In genomic region chr1:208243522-208243850, GRCh38 we compare ENCODE assay signal across 8 cellular contexts. TPM values are rescaled to one million over a fixed set of nuclear protein-coding genes. Genes with fewer than 3 reads are reported as not detected.
DNase-seq lines count a peak whose midpoint lies in the region; ATAC-seq, FAIRE-seq and TF ChIP-seq lines count a peak whose summit lies in the region.

No MANE protein-coding gene starts in this region.

- H4K20me1 ChIP-seq in KMS-11 (ENCODE audit: insufficient read depth): no peaks in the 10 kb centered on the region
- no peaks in the 10 kb centered on the region for H4K20me1 ChIP-seq in GM12878 (ENCODE audit: control insufficient read depth, insufficient read depth)

- POLR2A ChIA-PET in GM12878 (lab: Charles Lee): no interaction called here

- H3K4me2 ChIP-seq in KMS-11 (peak overlapping the region; percentile 77), GM12878 (ENCODE audit: control insufficient read depth, insufficient read depth) (peak overlapping the region; percentile 68)

- FAIRE-seq in GM12878 (lab: Jason Lieb, UNC): no peak

- H3K27ac ChIP-seq in KMS-11 (no peak overlapping the region), GM12878 (ENCODE audit: control insufficient read depth, insufficient read depth) (no peak overlapping the region), stomach (peak overlapping the region; percentile 91 to 97 (median 92))

- intact Hi-C loops in GM12878 (cut with micrococcal nuclease; ENCODE audit: unreplicated experiment): no loop called here
- intact Hi-C loops in stomach (cut with DNase I; ENCODE audit: low total_unique reads): loop anchor here (10.0 kb wide), 1 partner anchor 109 kb away; no protein-coding TSS in a partner anchor

- TF ChIP-seq CTCF in KMS-11 (conservative IDR thresholded peaks at IDR 0.05; ENCODE audit: low read depth, low read length): no peak
- no peak for TF ChIP-seq CTCF in GM12878 (IDR thresholded peaks at IDR 0.05 in 2 of 3, conservative IDR thresholded peaks at IDR 0.05 in 1 of 3; ENCODE audit: control insufficient read depth in 2 of 3, extremely low read depth in 1 of 3, insufficient read depth in 1 of 3, low read depth in 3 of 3, low read length in 3 of 3)
- TF ChIP-seq CTCF in stomach (IDR thresholded peaks at IDR 0.05): peak in 1 of 7 experiments; percentile 4

- in situ Hi-C loops in GM12878 (cut with MboI): loop anchor here (5.0 kb wide), 1 partner anchor 116 kb away; no protein-coding TSS in a partner anchor

- H3K36me3 ChIP-seq in KMS-11 (ENCODE audit: insufficient read depth) (no peaks in the 10 kb centered on the region), GM12878 (ENCODE audit: control insufficient read depth in 2 of 2, insufficient read depth in 2 of 2, low read length in 1 of 2) (no peaks in the 10 kb centered on the region), stomach (no peaks in the 10 kb centered on the region)

- peak overlapping the region; percentile 79 for H3K4me3 ChIP-seq in KMS-11 (IDR thresholded peaks at IDR 0.05; ENCODE audit: insufficient read depth, low read depth, low read length)
- H3K4me3 ChIP-seq in GM12878: peak overlapping the region; percentile 64; the same call in 1 of the 2 replicates
- peak overlapping the region; percentile 78 to 90 (median 86) for H3K4me3 ChIP-seq in stomach

- no peaks in the 10 kb centered on the region for H3K27me3 ChIP-seq in KMS-11 (ENCODE audit: insufficient read depth, low read depth)
- peaks cover 11% of the 10 kb centered on the region in 2 experiments for H3K27me3 ChIP-seq in GM12878 (replicated peaks in 1 of 2; ENCODE audit: control insufficient read depth in 2 of 2, insufficient read depth in 2 of 2, low read length in 1 of 2)
- peaks cover 0 to 19% (median 0%) of the 10 kb centered on the region in 3 donors for H3K27me3 ChIP-seq in stomach

- RAD21 ChIA-PET in GM12878 (lab: Charles Lee; ENCODE audit: unreplicated experiment): interaction anchor here (1.0 to 5.0 kb wide), 5 partner anchors 9 to 222 kb away, joined by 3 to 59 read pairs (median 25); no protein-coding TSS in a partner anchor

- H2AFZ ChIP-seq in KMS-11 (ENCODE audit: low read depth): peak overlapping the region; percentile 87
- H2AFZ ChIP-seq in GM12878 (ENCODE audit: control insufficient read depth, low read depth, low read length): peak overlapping the region; percentile 27

- H3K79me2 ChIP-seq in KMS-11 (ENCODE audit: insufficient read depth, low read depth) (no peaks in the 10 kb centered on the region; the same call in 1 of the 2 replicates), GM12878 (ENCODE audit: control insufficient read depth, insufficient read depth, low read length) (no peaks in the 10 kb centered on the region)

- CTCF ChIA-PET in GM12878 (lab: Yijun Ruan, JAX): interaction anchor here (1.8 to 10.5 kb wide), 6 partner anchors 9 to 221 kb away, joined by 6 to 166 read pairs (median 31); no protein-coding TSS in a partner anchor

- 2% methylated on average over 18 of the region's 37 CpGs for WGBS in GM12878 (ENCODE audit: insufficient coverage, insufficient replicate concordance, low lambda C conversion rate, missing lambda C conversion rate)
- 0 to 1% (median 0%) methylated on average over 17 to 37 of the region's 37 CpGs for WGBS in stomach, 5 donors

- no TSS peak for BruUV-seq in GM12878 (replicated peaks; lab: Mats Ljungman, UMichigan)

- H3K4me1 ChIP-seq in KMS-11 (ENCODE audit: low read depth, poor library complexity, severe bottlenecking) (peaks cover 23% of the 10 kb centered on the region), GM12878 (ENCODE audit: control insufficient read depth, insufficient read depth, low read length) (peaks cover 8% of the 10 kb centered on the region), stomach (peaks cover 56 to 69% (median 66%) of the 10 kb centered on the region in 4 donors)

- peak overlapping the region; percentile 52 for H3K9ac ChIP-seq in KMS-11
- no peak overlapping the region for H3K9ac ChIP-seq in GM12878 (ENCODE audit: control insufficient read depth, insufficient read depth, low read length)

- TF ChIP-seq EP300 in GM12878 (IDR thresholded peaks at IDR 0.05; ENCODE audit: borderline replicate concordance in 1 of 2, control insufficient read depth in 1 of 2, low read depth in 2 of 2, low read length in 2 of 2) (no peak), stomach (IDR thresholded peaks at IDR 0.05) (no peak)

- SMC1A ChIA-PET in GM12878 (lab: Charles Lee; ENCODE audit: uncharacterized antibody, unreplicated experiment): interaction anchor here (2.4 to 8.1 kb wide), 2 partner anchors 112 to 174 kb away, joined by 8 to 57 read pairs; no protein-coding TSS in a partner anchor

- no peaks in the 10 kb centered on the region for H3K9me3 ChIP-seq in GM12878 (replicated peaks; ENCODE audit: control insufficient read depth, insufficient read depth, low read length)
- no peaks in the 10 kb centered on the region for H3K9me3 ChIP-seq in stomach

- no peak for TF ChIP-seq RAD21 in GM12878 (IDR thresholded peaks at IDR 0.05; ENCODE audit: insufficient read depth, low read depth, low read length)

- TF ChIP-seq POLR2A in GM12878 (IDR thresholded peaks at IDR 0.05; ENCODE audit: low read depth, low read length): no peak
- TF ChIP-seq POLR2A in stomach (IDR thresholded peaks at IDR 0.05): no peak
- TF ChIP-seq POLR2A in GM18505 (IDR thresholded peaks at IDR 0.05; ENCODE audit: borderline replicate concordance, extremely low read depth, insufficient read depth, insufficient read length): no peak

- ATAC-seq in GM12878 (0 out of 3 replicates have a peak, but pooled peaks have one; percentile 7), GM18505 (IDR thresholded peaks at IDR 0.05; ENCODE audit: unreplicated experiment) (no peak)

- DNase-seq in COLO668 (lab: John Stamatoyannopoulos, UW; ENCODE audit: unreplicated experiment) (peak; percentile 73), GM12878 (ENCODE audit: low read depth, low spot score) (no peak), kidney tubule cell (ENCODE audit: low spot score) (peak; percentile 44), stomach (no peak), Ammon's horn (ENCODE audit: low spot score) (no peak), cerebellar nuclear complex (lab: John Stamatoyannopoulos, UW) (no peak)

TF ChIP-seq in GM12878, 131 proteins besides CTCF, POLR2A, EP300 and RAD21 (continues in another document):
- no peak for TF ChIP-seq NRF1 (conservative IDR thresholded peaks at IDR 0.05; ENCODE audit: low read depth, low read length)
- no peak for TF ChIP-seq POU2F2 (IDR thresholded peaks at IDR 0.05; ENCODE audit: borderline replicate concordance, low read depth, low read length)
- peak; percentile 95 for TF ChIP-seq SUZ12 (IDR thresholded peaks at IDR 0.05; ENCODE audit: unreplicated experiment)
- TF ChIP-seq EZH2 (IDR thresholded peaks at IDR 0.05; ENCODE audit: borderline replicate concordance, control insufficient read depth, low read depth, low read length): 0 out of 2 replicates have a peak, but pooled peaks have one; percentile 32
- TF ChIP-seq TARDBP (IDR thresholded peaks at IDR 0.05; ENCODE audit: borderline replicate concordance): no peak
- TF ChIP-seq NKRF (conservative IDR thresholded peaks at IDR 0.05): no peak
- TF ChIP-seq SMARCA5 (IDR thresholded peaks at IDR 0.05): no peak
- no peak for TF ChIP-seq USF2 (IDR thresholded peaks at IDR 0.05; ENCODE audit: borderline replicate concordance, low read depth, low read length)
- TF ChIP-seq HDGF (IDR thresholded peaks at IDR 0.05): no peak
- no peak for TF ChIP-seq HCFC1 (IDR thresholded peaks at IDR 0.05; ENCODE audit: low read length)

RNA-seq across cellular contexts. Expression of gene PLXNA2, which starts 0.7 kb away (rescaled TPM):
- total RNA-seq in GM12878 (2013; cell fraction: nucleolus; rRNA removed): 1.2 and 1.6 TPM in 2 replicates
- total RNA-seq in GM12878 (2014; rRNA removed): under 0.01 and 0.06 TPM in 2 replicates
- not detected in 2 replicates for total RNA-seq in GM12878 (2014; rRNA removed; fragmentation: Illumina TruSeq; extraction: Trizol)
- total RNA-seq in GM12878 (2021): 0.08 and 0.27 TPM in 2 replicates
- 0.04 TPM for polyA plus RNA-seq in GM12878 (2011; ENCODE audit: low read depth)
- 0.08 and 0.14 TPM in 2 replicates for polyA plus RNA-seq in GM12878 (2011; rRNA removed)
- 0.05 and 0.75 TPM in 2 replicates for polyA plus RNA-seq in GM12878 (2011; cell fraction: cytosol; rRNA removed)
- polyA plus RNA-seq in GM12878 (2011; cell fraction: nucleus; rRNA removed): 0.29 and 0.51 TPM in 2 replicates
- 0.15 and 0.25 TPM in 2 replicates for polyA plus RNA-seq in GM12878 (2012)
- polyA plus RNA-seq in GM12878 (2014; fragmentation: Illumina TruSeq; extraction: Trizol): under 0.01 TPM in 1 of 2 replicates, not detected in the other
- polyA plus RNA-seq in GM12878 (2014; fragmentation: Nextera tagmentation; extraction: Ambion mirVana): not detected
- not detected in 2 replicates for polyA plus RNA-seq in GM12878 (2014; rRNA removed)
- under 1 TPM; 0.03 to 0.08 TPM for polyA plus RNA-seq in GM12878 (2016; fragmentation: Nextera tagmentation; extraction: Ambion mirVana)
- 0.51 and 0.98 TPM in 2 replicates for polyA minus RNA-seq in GM12878 (2011; rRNA and poly(A)+ RNA removed)
- not detected in 2 replicates for polyA minus RNA-seq in GM12878 (2011; cell fraction: cytosol; rRNA and poly(A)+ RNA removed)
- polyA minus RNA-seq in GM12878 (2011; cell fraction: nucleus; rRNA and poly(A)+ RNA removed): 0.12 and 0.67 TPM in 2 replicates
- 100 to 1,000 TPM in 1 of 5 donors, 10 to 100 TPM in 4; 21.0 to 185 (median 39.7) TPM for total RNA-seq in stomach
- 10 to 100 TPM in 1 of 3 donors, 1 to 10 TPM in 2; 2.7 to 13.9 (median 4.0) TPM for polyA plus RNA-seq in stomach

Comparison
In these comparisons a context has a peak if more than half of its experiments do, and no peak if none do; other contexts are left out.
1. DNase-seq: peak in COLO668 (single experiment) and kidney tubule cell (single experiment); none in GM12878 (single experiment), stomach (single experiment), Ammon's horn (single experiment) and cerebellar nuclear complex (0 of 2).
2. H3K27ac ChIP-seq: peak in stomach (5 of 5); none in KMS-11 (single experiment) and GM12878 (single experiment).
3. RNA of gene PLXNA2, which starts 0.7 kb away (total RNA-seq): 21.0 to 185 TPM in stomach; under 0.01 to 1.6 TPM in GM12878; every median in the first group is over 4 times any median in the second.
4. Peak in every context shown above with its lines, with median percentiles within 50 percentile points of each other: H3K4me3 ChIP-seq.